In genomic region chr16:87065781-87066694, GRCh38 we compare ENCODE assay signal across 25 cellular contexts.
DNase-seq lines count a peak whose midpoint lies in the region; ATAC-seq, FAIRE-seq and TF ChIP-seq lines count a peak whose summit lies in the region.
"Had no signal": no experiment of that assay in that cellular context is flagged by ENCODE, and none has a peak within 500 bp of the region (broad histone marks: within the 10 kb centered on the region; RNA-seq: fewer than 3 reads in every experiment).

No MANE protein-coding gene starts in this region.

- no peaks in the 10 kb centered on the region for H3K9me3 Mint-ChIP-seq in memory B cell
- H3K9me3 Mint-ChIP-seq in stimulated activated memory B cell treated with anti-CD40 and anti-IgM and Interleukin-4, amounts not matched to agents 10 μg/mL and 1 μg/mL and 100 μg/mL, for 72 hours: no peaks in the 10 kb centered on the region
- H3K9me3 Mint-ChIP-seq: activated CD4-positive, alpha-beta T cell treated with anti-CD3 and anti-CD28 coated beads, Interleukin-2, amount 10 ng/mL, durations not matched to agents 7 days and 5 days; activated T-cell treated with anti-CD3 and anti-CD28 coated beads, Interleukin-2, amount 50 U/mL, for 4 hours had no signal

- no peaks in the 10 kb centered on the region for H3K9me1 ChIP-seq in K562 (ENCODE audit: control insufficient read depth, insufficient read depth, low read length)

- H3K79me2 ChIP-seq in K562 (ENCODE audit: control insufficient read depth, insufficient read depth, low read length): no peaks in the 10 kb centered on the region

- H3K27me3 ChIP-seq in K562 (ENCODE audit: control insufficient read depth in 2 of 2, insufficient read depth in 2 of 2, low read length in 2 of 2): peaks cover 61 to 64% of the 10 kb centered on the region in 2 experiments
- H3K27me3 ChIP-seq: upper lobe of left lung had no signal

- TF ChIP-seq POLR2A in K562 (conservative IDR thresholded peaks at IDR 0.05): no peak

- H3K9ac ChIP-seq in K562 (ENCODE audit: insufficient read depth in 1 of 2, low read depth in 2 of 2, low read length in 2 of 2): no peak overlapping the region
- H3K9ac ChIP-seq: KMS-11 had no signal

- CTCF ChIA-PET in K562 (lab: Yijun Ruan, JAX; ENCODE audit: low intra/inter-chr PET ratio): interaction anchor here (7.3 kb wide), 1 partner anchor 502 kb away, joined by 76 read pairs; no protein-coding TSS in a partner anchor

- peaks cover 12% of the 10 kb centered on the region for H3K27me3 Mint-ChIP-seq in memory B cell
- H3K27me3 Mint-ChIP-seq in stimulated activated memory B cell treated with anti-CD40 and anti-IgM and Interleukin-4, amounts not matched to agents 10 μg/mL and 1 μg/mL and 100 μg/mL, for 72 hours: peaks cover 77% of the 10 kb centered on the region

- H2AFZ ChIP-seq in K562 (ENCODE audit: low read depth, low read length): no peak overlapping the region

- H3K27ac ChIP-seq in K562 (ENCODE audit: extremely low read depth, low read depth, low read length) (no peak overlapping the region), substantia nigra (ENCODE audit: low read depth, low read length, poor library complexity, severe bottlenecking) (no peak overlapping the region)
- H3K27ac ChIP-seq: KMS-11, upper lobe of left lung, WERI-Rb-1 had no signal

- H3K9me3 ChIP-seq in K562 (replicated peaks; ENCODE audit: control insufficient read depth, insufficient read depth, low read depth, low read length) (no peaks in the 10 kb centered on the region), mucosa of descending colon (no peaks in the 10 kb centered on the region)
- H3K9me3 ChIP-seq: upper lobe of left lung had no signal

- DNase-seq in GM20000 (ENCODE audit: low spot score) (peak; percentile 11), K562 (ENCODE audit: extremely low read depth in 1 of 4, low spot score in 3 of 4) (no peak), memory B cell (ENCODE audit: low spot score in 2 of 2) (no peak), GM13977 (ENCODE audit: low spot score) (no peak), substantia nigra (lab: John Stamatoyannopoulos, UW) (no peak), H4 (ENCODE audit: low spot score) (no peak), mucosa of descending colon (no peak)
- DNase-seq: activated CD4-positive, alpha-beta T cell treated with anti-CD3 and anti-CD28 coated beads, Interleukin-2, amount 10 ng/mL, durations not matched to agents 7 days and 5 days; activated T-cell treated with anti-CD3 and anti-CD28 coated beads, Interleukin-2, amount 50 U/mL, for 4 hours; effector memory CD4-positive, alpha-beta T cell; foreskin fibroblast; GDM1; HCEC 1CT; NCI-H446 treated with DMSO at 0.1 percent for 48 hours; SHP77 treated with DMSO at 0.1 percent for 48 hours; small intestine; stimulated activated CD4-positive, alpha-beta T cell treated with anti-CD3 and anti-CD28 coated beads, Interleukin-2, amount 100 ng/mL, for 24 hours; WERI-Rb-1 had no signal

- POLR2A ChIA-PET in K562 (lab: Yijun Ruan, JAX): interaction anchor here (1.4 kb wide), 1 partner anchor 17 kb away, joined by 4 read pairs; no protein-coding TSS in a partner anchor

- no peaks in the 10 kb centered on the region for H3K4me1 ChIP-seq in K562 (replicated peaks in 1 of 2; ENCODE audit: control insufficient read depth in 2 of 2, insufficient read depth in 2 of 2, low read length in 2 of 2)
- no peaks in the 10 kb centered on the region for H3K4me1 ChIP-seq in mucosa of descending colon (ENCODE audit: low read depth)

- TF ChIP-seq EP300 in K562 (IDR thresholded peaks at IDR 0.05; ENCODE audit: low read length): no peak

- ATAC-seq in K562: no peak
- ATAC-seq in memory B cell (ENCODE audit: low read depth): no peak
- ATAC-seq in stimulated activated memory B cell treated with anti-CD40 and anti-IgM and Interleukin-4, amounts not matched to agents 10 μg/mL and 1 μg/mL and 100 μg/mL, for 72 hours: no peak
- no peak for ATAC-seq in mucosa of descending colon
- ATAC-seq: activated T-cell treated with anti-CD3 and anti-CD28 coated beads, Interleukin-2, amount 50 U/mL, for 4 hours; esophagus mucosa; Panc1 had no signal

- H3K4me3 ChIP-seq in K562: no peak overlapping the region
- H3K4me3 ChIP-seq in mucosa of descending colon: no peak overlapping the region
- H3K4me3 ChIP-seq: lung, upper lobe of left lung had no signal

- WGBS in K562 (ENCODE audit: insufficient coverage, low coverage, missing lambda C conversion rate): 11% methylated on average over 29 of the region's 29 CpGs

- TF ChIP-seq RAD21 in K562 (CRISPR knock-in tag; conservative IDR thresholded peaks at IDR 0.05 in 1 of 2, IDR thresholded peaks at IDR 0.05 in 1 of 2): no peak

- peak overlapping the region; percentile 61 for H3K4me3 Mint-ChIP-seq in memory B cell
- H3K4me3 Mint-ChIP-seq in stimulated activated memory B cell treated with anti-CD40 and anti-IgM and Interleukin-4, amounts not matched to agents 10 μg/mL and 1 μg/mL and 100 μg/mL, for 72 hours: peak overlapping the region; percentile 63
- H3K4me3 Mint-ChIP-seq: activated CD4-positive, alpha-beta T cell treated with anti-CD3 and anti-CD28 coated beads, Interleukin-2, amount 10 ng/mL, durations not matched to agents 7 days and 5 days; activated T-cell treated with anti-CD3 and anti-CD28 coated beads, Interleukin-2, amount 50 U/mL, for 4 hours had no signal

- TF ChIP-seq CTCF in GM20000 (IDR thresholded peaks at IDR 0.05; ENCODE audit: extremely low read depth, missing control alignments) (no peak), K562 (IDR thresholded peaks at IDR 0.05 in 2 of 3, conservative IDR thresholded peaks at IDR 0.05 in 1 of 3; ENCODE audit: insufficient read depth in 2 of 3, low read depth in 1 of 3, low read length in 3 of 3) (no peak), GM13977 (IDR thresholded peaks at IDR 0.05; ENCODE audit: extremely low read depth, insufficient read depth, missing control alignments) (no peak), mucosa of descending colon (IDR thresholded peaks at IDR 0.05) (no peak)

- FAIRE-seq in K562 (lab: Jason Lieb, UNC): no peak
- FAIRE-seq: keratinocyte, small intestine had no signal

- peak overlapping the region; percentile 76 for H3K27ac Mint-ChIP-seq in memory B cell
- H3K27ac Mint-ChIP-seq in stimulated activated memory B cell treated with anti-CD40 and anti-IgM and Interleukin-4, amounts not matched to agents 10 μg/mL and 1 μg/mL and 100 μg/mL, for 72 hours: peak overlapping the region; percentile 48
- H3K27ac Mint-ChIP-seq: activated CD4-positive, alpha-beta T cell treated with anti-CD3 and anti-CD28 coated beads, Interleukin-2, amount 10 ng/mL, durations not matched to agents 7 days and 5 days had no signal

- BruUV-seq in K562 (replicated peaks; lab: Mats Ljungman, UMichigan): no TSS peak

- in situ Hi-C loops in K562 (cut with MboI) (no loop called here), GM13977 (cut with MboI; ENCODE audit: low pct_unique_long_range_greater_than_20kb, low sequenced_read_pairs, unreplicated experiment) (loop anchor here (10.0 kb wide), 1 partner anchor 501 kb away; the partner anchor contains the start of gene FOXC2)

- H4K20me1 ChIP-seq in K562 (replicated peaks; ENCODE audit: control insufficient read depth, insufficient read depth, low read length): 0 out of 2 replicates have a peak, but pooled peaks cover 10% of the 10 kb centered on the region

- H3K36me3 Mint-ChIP-seq in memory B cell: no peaks in the 10 kb centered on the region
- H3K36me3 Mint-ChIP-seq in stimulated activated memory B cell treated with anti-CD40 and anti-IgM and Interleukin-4, amounts not matched to agents 10 μg/mL and 1 μg/mL and 100 μg/mL, for 72 hours: no peaks in the 10 kb centered on the region

- intact Hi-C loops in K562 (cut with micrococcal nuclease): no loop called here
- intact Hi-C loops in mucosa of descending colon (cut with DNase I, micrococcal nuclease): no loop called here

- H3K4me2 ChIP-seq in K562 (ENCODE audit: insufficient read depth, low read length): no peak overlapping the region
- H3K4me2 ChIP-seq: KMS-11 had no signal

- H3K36me3 ChIP-seq in K562 (ENCODE audit: control insufficient read depth, insufficient read depth, low read length) (no peaks in the 10 kb centered on the region), mucosa of descending colon (ENCODE audit: low read depth) (no peaks in the 10 kb centered on the region)
- H3K36me3 ChIP-seq: upper lobe of left lung, WERI-Rb-1 had no signal

- peaks cover 3% of the 10 kb centered on the region for H3K4me1 Mint-ChIP-seq in memory B cell
- H3K4me1 Mint-ChIP-seq in stimulated activated memory B cell treated with anti-CD40 and anti-IgM and Interleukin-4, amounts not matched to agents 10 μg/mL and 1 μg/mL and 100 μg/mL, for 72 hours: peaks cover 24% of the 10 kb centered on the region
- H3K4me1 Mint-ChIP-seq: activated CD4-positive, alpha-beta T cell treated with anti-CD3 and anti-CD28 coated beads, Interleukin-2, amount 10 ng/mL, durations not matched to agents 7 days and 5 days had no signal

TF ChIP-seq in K562, 482 proteins besides CTCF, POLR2A, EP300 and RAD21:
- TF ChIP-seq CBX8 (IDR thresholded peaks at IDR 0.05; ENCODE audit: borderline replicate concordance, extremely low read depth, low read depth, low read length, poor library complexity, severe bottlenecking) (peak; percentile 77), ZBTB33 (CRISPR knock-in tag; IDR thresholded peaks at IDR 0.05) (no peak)
